In genomic region chr11:126507646-126508045, GRCh38 we compare ENCODE assay signal across 22 cellular contexts.
DNase-seq lines count a peak whose midpoint lies in the region; ATAC-seq and TF ChIP-seq lines count a peak whose summit lies in the region.
"Had no signal": no experiment of that assay in that cellular context is flagged by ENCODE, and none has a peak within 500 bp of the region (broad histone marks: within the 10 kb centered on the region; RNA-seq: fewer than 3 reads in every experiment).

No MANE protein-coding gene starts in this region.

- TF ChIP-seq CTCF in RWPE2 (IDR thresholded peaks at IDR 0.05; ENCODE audit: poor library complexity, severe bottlenecking), result no peak
- no peak for TF ChIP-seq CTCF in sigmoid colon (IDR thresholded peaks at IDR 0.05)
- TF ChIP-seq CTCF in testis (IDR thresholded peaks at IDR 0.05), result no peak

- H3K9me3 ChIP-seq in RWPE2 (ENCODE audit: severe bottlenecking), result no peaks in the 10 kb centered on the region
- H3K9me3 ChIP-seq in sigmoid colon, result peaks cover 0 to 18% (median 1%) of the 10 kb centered on the region in 4 donors
- H3K9me3 ChIP-seq in testis, result no peaks in the 10 kb centered on the region
- H3K9me3 ChIP-seq: BE2C had no signal

- H3K4me3 Mint-ChIP-seq in activated CD4-positive, alpha-beta T cell treated with anti-CD3 and anti-CD28 coated beads, Interleukin-2, amount 10 ng/mL, durations not matched to agents 7 days and 5 days, result no peak overlapping the region
- H3K4me3 Mint-ChIP-seq: CD14-positive monocyte; CD4-positive, alpha-beta T cell; CD8-positive, alpha-beta memory T cell; GM23338; H9 had no signal

- no peak for TF ChIP-seq EP300 in sigmoid colon (IDR thresholded peaks at IDR 0.05)

- WGBS in sigmoid colon, 2 donors, result 63 to 68% methylated on average over 8 of the region's 8 CpGs
- WGBS in testis, 2 donors, result 79% methylated on average over 8 of the region's 8 CpGs

- H3K27me3 Mint-ChIP-seq in activated CD4-positive, alpha-beta T cell treated with anti-CD3 and anti-CD28 coated beads, Interleukin-2, amount 10 ng/mL, durations not matched to agents 7 days and 5 days, result peaks cover 10% of the 10 kb centered on the region

- intact Hi-C loops in sigmoid colon (cut with DNase I), result no loop called here
- intact Hi-C loops in testis (cut with DNase I; ENCODE audit: low total_unique reads), result no loop called here

- H3K9me3 Mint-ChIP-seq in activated CD4-positive, alpha-beta T cell treated with anti-CD3 and anti-CD28 coated beads, Interleukin-2, amount 10 ng/mL, durations not matched to agents 7 days and 5 days, result no peaks in the 10 kb centered on the region

- H3K36me3 ChIP-seq in RWPE2 (ENCODE audit: low read depth), result no peaks in the 10 kb centered on the region
- H3K36me3 ChIP-seq in sigmoid colon, result no peaks in the 10 kb centered on the region
- no peaks in the 10 kb centered on the region for H3K36me3 ChIP-seq in testis (ENCODE audit: low read depth, missing control alignments)
- H3K36me3 ChIP-seq: BE2C; BLaER1 treated with 17β-estradiol and CSF1 and Interleukin-3, amounts not matched to agents 10 nM and 100 nM had no signal

- CTCF ChIA-PET in activated CD4-positive, alpha-beta T cell treated with anti-CD3 and anti-CD28 coated beads, Interleukin-2, amount 10 ng/mL, durations not matched to agents 7 days and 5 days (lab: Charles Lee), result no interaction called here

- peak; percentile 17 for DNase-seq in activated effector memory CD4-positive, alpha-beta T cell treated with anti-CD3 and anti-CD28 coated beads, Interleukin-2, amount 50 U/mL, for 16 hours
- DNase-seq in activated effector memory CD4-positive, alpha-beta T cell treated with Interleukin-2 at 50 U/mL for 16 hours, result no peak
- DNase-seq in RWPE2 (ENCODE audit: low spot score), result peak; percentile 29
- peak; percentile 75 for DNase-seq in mesenteric fat pad (ENCODE audit: low spot score)
- DNase-seq in sigmoid colon, result peak; percentile 35
- no peak for DNase-seq in AML-193 (lab: John Stamatoyannopoulos, UW)
- DNase-seq in testis, result no peak
- DNase-seq in activated CD4-positive, alpha-beta T cell treated with anti-CD3 and anti-CD28 coated beads, Interleukin-2, amount 10 ng/mL, durations not matched to agents 7 days and 5 days, result no peak
- DNase-seq: BE2C; CD4-positive, alpha-beta T cell; DMS 273 treated with DMSO at 0.1 percent for 48 hours; DMS79; EL; GDM1; H9 had no signal

- no peak overlapping the region for H3K27ac ChIP-seq in RWPE2 (ENCODE audit: poor library complexity, severe bottlenecking)
- no peak overlapping the region for H3K27ac ChIP-seq in sigmoid colon
- no peak overlapping the region for H3K27ac ChIP-seq in testis
- H3K27ac ChIP-seq: 22Rv1; BLaER1 treated with 17β-estradiol and CSF1 and Interleukin-3, amounts not matched to agents 10 nM and 100 nM had no signal

- H3K27ac Mint-ChIP-seq in activated CD4-positive, alpha-beta T cell treated with anti-CD3 and anti-CD28 coated beads, Interleukin-2, amount 10 ng/mL, durations not matched to agents 7 days and 5 days, result no peak overlapping the region
- H3K27ac Mint-ChIP-seq: CD14-positive monocyte; CD4-positive, alpha-beta T cell; CD8-positive, alpha-beta memory T cell; GM23338; H9 had no signal

- H3K4me3 ChIP-seq in RWPE2 (ENCODE audit: severe bottlenecking) (no peak overlapping the region), sigmoid colon (no peak overlapping the region), testis (no peak overlapping the region)
- H3K4me3 ChIP-seq: BLaER1 treated with 17β-estradiol and CSF1 and Interleukin-3, amounts not matched to agents 10 nM and 100 nM; GM12878; GM23338 had no signal

- ATAC-seq in RWPE2 (ENCODE audit: low read depth), result no peak
- ATAC-seq: GM12878, GM23338, HCT116 had no signal

- H3K4me1 Mint-ChIP-seq in activated CD4-positive, alpha-beta T cell treated with anti-CD3 and anti-CD28 coated beads, Interleukin-2, amount 10 ng/mL, durations not matched to agents 7 days and 5 days, result no peaks in the 10 kb centered on the region
- H3K4me1 Mint-ChIP-seq: CD14-positive monocyte; CD8-positive, alpha-beta memory T cell had no signal

- TF ChIP-seq POLR2A in sigmoid colon (IDR thresholded peaks at IDR 0.05) (no peak), testis (IDR thresholded peaks at IDR 0.05) (no peak)

- H3K4me1 ChIP-seq in RWPE2 (ENCODE audit: insufficient read depth, poor library complexity, severe bottlenecking) (no peaks in the 10 kb centered on the region), sigmoid colon (no peaks in the 10 kb centered on the region), testis (no peaks in the 10 kb centered on the region)

- H3K27me3 ChIP-seq in RWPE2 (ENCODE audit: insufficient read depth, poor library complexity, severe bottlenecking), result peaks cover 9% of the 10 kb centered on the region
- peaks cover 0 to 10% (median 3%) of the 10 kb centered on the region in 3 donors for H3K27me3 ChIP-seq in sigmoid colon
- H3K27me3 ChIP-seq in testis, result no peaks in the 10 kb centered on the region
- H3K27me3 ChIP-seq: BE2C; BLaER1 treated with 17β-estradiol and CSF1 and Interleukin-3, amounts not matched to agents 10 nM and 100 nM had no signal

- H3K36me3 Mint-ChIP-seq in activated CD4-positive, alpha-beta T cell treated with anti-CD3 and anti-CD28 coated beads, Interleukin-2, amount 10 ng/mL, durations not matched to agents 7 days and 5 days (ENCODE audit: low read depth), result no peaks in the 10 kb centered on the region
- H3K36me3 Mint-ChIP-seq: CD14-positive monocyte; CD8-positive, alpha-beta memory T cell had no signal

- POLR2A ChIA-PET in activated CD4-positive, alpha-beta T cell treated with anti-CD3 and anti-CD28 coated beads, Interleukin-2, amount 10 ng/mL, durations not matched to agents 7 days and 5 days (lab: Charles Lee), result no interaction called here

Comparison
In these comparisons a context has a peak if more than half of its experiments do, and no peak if none do; other contexts are left out.
1. DNase-seq: peak in activated effector memory CD4-positive, alpha-beta T cell treated with anti-CD3 and anti-CD28 coated beads, Interleukin-2, amount 50 U/mL, for 16 hours (single experiment), RWPE2 (single experiment), mesenteric fat pad (single experiment) and sigmoid colon (single experiment); none in activated effector memory CD4-positive, alpha-beta T cell treated with Interleukin-2 at 50 U/mL for 16 hours (single experiment), AML-193 (0 of 2), testis (single experiment) and activated CD4-positive, alpha-beta T cell treated with anti-CD3 and anti-CD28 coated beads, Interleukin-2, amount 10 ng/mL, durations not matched to agents 7 days and 5 days (single experiment).